ENCODE assay signal across 8 cellular contexts in genomic region chr19:48724796-48725753, GRCh38. TPM values are rescaled to one million over a fixed set of nuclear protein-coding genes. Genes with fewer than 3 reads are reported as not detected.
DNase-seq lines count a peak whose midpoint lies in the region; ATAC-seq and FAIRE-seq lines count a peak whose summit lies in the region.

No MANE protein-coding gene starts in this region.

- DNase-seq in AG08395 (ENCODE audit: low spot score) (peak; percentile 70), GM19239 (ENCODE audit: insufficient read length, low spot score) (no peak), NCI-H82 treated with DMSO at 0.1 percent for 48 hours (lab: John Stamatoyannopoulos, UW; ENCODE audit: unreplicated experiment) (peak; percentile 66), adipocyte (ENCODE audit: low read depth) (peak; percentile 65), Right ventricle myocardium superior (no peak), pulmonary artery endothelial cell (ENCODE audit: low read depth, low spot score) (peak; percentile 99), HuH-7 (ENCODE audit: low spot score) (no peak)
- DNase-seq in activated CD8-positive, alpha-beta memory T cell treated with anti-CD3 and anti-CD28 coated beads, Interleukin-2, amount 50 U/mL, for 4 hours, result no peak

- H3K27me3 ChIP-seq in adipocyte (replicated peaks; ENCODE audit: control insufficient read depth, insufficient read depth, low read length), result no peaks in the 10 kb centered on the region

- no peaks in the 10 kb centered on the region for H3K36me3 ChIP-seq in adipocyte (ENCODE audit: control insufficient read depth, insufficient read depth, low read length, severe bottlenecking)

- H3K9me3 ChIP-seq in adipocyte (ENCODE audit: control insufficient read depth, low read length), result no peaks in the 10 kb centered on the region

- H3K9ac ChIP-seq in adipocyte (ENCODE audit: low read length), result no peak overlapping the region

- peak; percentile 45 for FAIRE-seq in GM19239 (lab: Jason Lieb, UNC)

- no peak overlapping the region for H3K4me3 ChIP-seq in adipocyte (ENCODE audit: low read length)

- intact Hi-C loops in Right ventricle myocardium superior (cut with DNase I), result no loop called here

- peaks cover 12% of the 10 kb centered on the region for H3K4me1 ChIP-seq in adipocyte (ENCODE audit: control insufficient read depth, insufficient read depth, low read length)

- ATAC-seq in Right ventricle myocardium superior (ENCODE audit: poor library complexity), result peak; percentile 9

RNA-seq across cellular contexts. Expression of gene MAMSTR, which starts 5.5 kb away (rescaled TPM):
- total RNA-seq in Right ventricle myocardium superior, result 4.8 TPM
- total RNA-seq in pulmonary artery endothelial cell, result 0.14 and 0.20 TPM in 2 replicates

RNA-seq across cellular contexts. Expression of gene RASIP1, which starts 15.3 kb away (rescaled TPM):
- total RNA-seq in Right ventricle myocardium superior (15.1 TPM), pulmonary artery endothelial cell (70.1 and 71.7 TPM in 2 replicates)

RNA-seq across cellular contexts. Expression of gene IZUMO1, which starts 21.6 kb away (rescaled TPM):
- total RNA-seq in Right ventricle myocardium superior, result 0.73 TPM
- 0.28 and 0.33 TPM in 2 replicates for total RNA-seq in pulmonary artery endothelial cell

RNA-seq across cellular contexts. Expression of gene FUT1, which starts 27.4 kb away (rescaled TPM):
- total RNA-seq in Right ventricle myocardium superior (1.8 TPM), pulmonary artery endothelial cell (8.0 and 10.3 TPM in 2 replicates)

RNA-seq across cellular contexts. Expression of gene FUT2, which starts 29.3 kb away (rescaled TPM):
- not detected for total RNA-seq in Right ventricle myocardium superior
- not detected in 2 replicates for total RNA-seq in pulmonary artery endothelial cell

Comparison
In these comparisons a context has a peak if more than half of its experiments do, and no peak if none do; other contexts are left out.
1. DNase-seq: peak in AG08395 (single experiment), NCI-H82 treated with DMSO at 0.1 percent for 48 hours (single experiment), adipocyte (single experiment) and pulmonary artery endothelial cell (single experiment); none in GM19239 (single experiment), Right ventricle myocardium superior (single experiment), HuH-7 (single experiment) and activated CD8-positive, alpha-beta memory T cell treated with anti-CD3 and anti-CD28 coated beads, Interleukin-2, amount 50 U/mL, for 4 hours (single experiment).